ENCODE assay signal across 13 cellular contexts in genomic region chr3:196774845-196775422, GRCh38. TPM values are rescaled to one million over a fixed set of nuclear protein-coding genes. Genes with fewer than 3 reads are reported as not detected.
A peak's percentile ranks its signal among the peaks of the same experiment; 100 is the strongest.
DNase-seq lines count a peak whose midpoint lies in the region; ATAC-seq and TF ChIP-seq lines count a peak whose summit lies in the region.
"Had no signal": no experiment of that assay in that cellular context is flagged by ENCODE, and none has a peak within 500 bp of the region (broad histone marks: within the 10 kb centered on the region; RNA-seq: fewer than 3 reads in every experiment).

No MANE protein-coding gene starts in this region.

- H3K4me2 ChIP-seq in parathyroid adenoma (ENCODE audit: low read length), result no peak overlapping the region

- no peak overlapping the region for H2AFZ ChIP-seq in parathyroid adenoma

- H3K9ac ChIP-seq in parathyroid adenoma, result no peak overlapping the region

- intact Hi-C loops in Caco-2 (cut with micrococcal nuclease; ENCODE audit: unreplicated experiment), result no loop called here

- H3K4me3 ChIP-seq in Caco-2 (ENCODE audit: low read depth, low read length), result no peak overlapping the region
- no peak overlapping the region for H3K4me3 ChIP-seq in RWPE2 (ENCODE audit: severe bottlenecking)
- no peak overlapping the region for H3K4me3 ChIP-seq in parathyroid adenoma (ENCODE audit: low read depth, low read length)
- H3K4me3 ChIP-seq in MG63, result no peak overlapping the region
- H3K4me3 ChIP-seq: colonic mucosa had no signal

- H3K4me1 ChIP-seq in Caco-2 (0 out of 2 replicates have a peak, but pooled peaks cover 8% of the 10 kb centered on the region), RWPE2 (ENCODE audit: insufficient read depth, poor library complexity, severe bottlenecking) (peaks cover 45% of the 10 kb centered on the region), parathyroid adenoma (peaks cover 17% of the 10 kb centered on the region)
- H3K4me1 ChIP-seq: colonic mucosa had no signal

- POLR2A ChIA-PET in Caco-2 (lab: Charles Lee), result no interaction called here

- no peaks in the 10 kb centered on the region for H3K9me3 Mint-ChIP-seq in Caco-2 (ENCODE audit: unreplicated experiment)
- no peaks in the 10 kb centered on the region for H3K9me3 Mint-ChIP-seq in endothelial cell (ENCODE audit: unreplicated experiment)

- peaks cover 31% of the 10 kb centered on the region for H3K79me2 ChIP-seq in parathyroid adenoma

- CTCF ChIA-PET in Caco-2 (lab: Charles Lee), result no interaction called here

- H3K36me3 ChIP-seq in Caco-2 (ENCODE audit: control insufficient read depth, insufficient read depth, low read length), result peaks cover 1% of the 10 kb centered on the region; the same call in 1 of the 2 replicates
- peaks cover 11% of the 10 kb centered on the region for H3K36me3 ChIP-seq in RWPE2 (ENCODE audit: low read depth)
- no peaks in the 10 kb centered on the region for H3K36me3 ChIP-seq in parathyroid adenoma (ENCODE audit: control insufficient read depth, insufficient read depth, low read length)
- peaks cover 29% of the 10 kb centered on the region for H3K36me3 ChIP-seq in MG63
- H3K36me3 ChIP-seq: colonic mucosa had no signal

- no peak for TF ChIP-seq CTCF in Caco-2 (IDR thresholded peaks at IDR 0.05; ENCODE audit: insufficient read depth in 1 of 2, low read depth in 1 of 2, low read length in 1 of 2, severe bottlenecking in 1 of 2, unreplicated experiment in 1 of 2)
- no peak for TF ChIP-seq CTCF in RWPE2 (IDR thresholded peaks at IDR 0.05; ENCODE audit: poor library complexity, severe bottlenecking)
- TF ChIP-seq CTCF in endothelial cell (IDR thresholded peaks at IDR 0.05; ENCODE audit: unreplicated experiment), result no peak
- TF ChIP-seq CTCF in parathyroid adenoma (IDR thresholded peaks at IDR 0.05), result no peak

- ATAC-seq in RWPE2 (ENCODE audit: low read depth), result peak; percentile 61
- no peak for ATAC-seq in GM18511 (IDR thresholded peaks at IDR 0.05; ENCODE audit: unreplicated experiment)

- H3K36me3 Mint-ChIP-seq in Caco-2 (ENCODE audit: insufficient read depth, unreplicated experiment), result peaks cover 44% of the 10 kb centered on the region
- peaks cover 30% of the 10 kb centered on the region for H3K36me3 Mint-ChIP-seq in endothelial cell (ENCODE audit: low read depth, unreplicated experiment)

- H3K27me3 ChIP-seq in Caco-2 (replicated peaks; ENCODE audit: control insufficient read depth, insufficient read depth, low read length), result no peaks in the 10 kb centered on the region
- H3K27me3 ChIP-seq in RWPE2 (ENCODE audit: insufficient read depth, poor library complexity, severe bottlenecking), result no peaks in the 10 kb centered on the region
- no peaks in the 10 kb centered on the region for H3K27me3 ChIP-seq in parathyroid adenoma (ENCODE audit: control insufficient read depth, insufficient read depth, low read length)
- H3K27me3 ChIP-seq in MG63, result no peaks in the 10 kb centered on the region
- H3K27me3 ChIP-seq: colonic mucosa had no signal

- no peaks in the 10 kb centered on the region for H3K27me3 Mint-ChIP-seq in Caco-2 (ENCODE audit: insufficient read depth, unreplicated experiment)
- peaks cover 8% of the 10 kb centered on the region for H3K27me3 Mint-ChIP-seq in endothelial cell (ENCODE audit: unreplicated experiment)

- H3K27ac Mint-ChIP-seq in Caco-2 (ENCODE audit: unreplicated experiment) (peak overlapping the region; percentile 6), endothelial cell (ENCODE audit: unreplicated experiment) (peak overlapping the region; percentile 95)

- H3K4me1 Mint-ChIP-seq in Caco-2 (ENCODE audit: low read depth, unreplicated experiment) (peaks cover 9% of the 10 kb centered on the region), endothelial cell (ENCODE audit: unreplicated experiment) (peaks cover 41% of the 10 kb centered on the region)

- H3K27ac ChIP-seq in RWPE2 (ENCODE audit: poor library complexity, severe bottlenecking) (peak overlapping the region; percentile 75), parathyroid adenoma (peak overlapping the region; percentile 29)
- H3K27ac ChIP-seq: colonic mucosa had no signal

- H3K9me3 ChIP-seq in Caco-2 (peaks cover 2% of the 10 kb centered on the region; the same call in 1 of the 2 replicates), RWPE2 (ENCODE audit: severe bottlenecking) (no peaks in the 10 kb centered on the region), parathyroid adenoma (ENCODE audit: control insufficient read depth, low read length) (no peaks in the 10 kb centered on the region), MG63 (peaks cover 8% of the 10 kb centered on the region)
- H3K9me3 ChIP-seq: colonic mucosa had no signal

- no peak overlapping the region for H3K4me3 Mint-ChIP-seq in Caco-2 (ENCODE audit: unreplicated experiment)
- peak overlapping the region; percentile 80 for H3K4me3 Mint-ChIP-seq in endothelial cell (ENCODE audit: unreplicated experiment)

- no TSS peak for BruUV-seq in Caco-2 (replicated peaks; lab: Mats Ljungman, UMichigan)

- DNase-seq in Caco-2 (no peak), RWPE2 (ENCODE audit: low spot score) (no peak), endothelial cell (ENCODE audit: low spot score) (no peak), MG63 (no peak), AG20443 (ENCODE audit: low spot score) (no peak)
- DNase-seq in activated effector memory CD4-positive, alpha-beta T cell treated with anti-CD3 and anti-CD28 coated beads, Interleukin-2, amount 50 U/mL, for 16 hours, result no peak
- DNase-seq: activated effector memory CD4-positive, alpha-beta T cell treated with Interleukin-2 at 50 U/mL for 16 hours; colonic mucosa; NCI-H1694; NK-92 treated with Interleukin-12 subunit alpha and Interleukin-12 subunit beta, amount 100 ng/mL, for 24 hours; stimulated activated CD4-positive, alpha-beta T cell treated with anti-CD3 and anti-CD28 coated beads, Interleukin-4, amount 100 ng/mL, for 24 hours had no signal

RNA-seq across cellular contexts. Expression of gene PAK2, which starts 35.3 kb away (rescaled TPM):
- 73.7 and 89.6 TPM in 2 replicates for total RNA-seq in Caco-2 (2022)
- 116 TPM for total RNA-seq in endothelial cell (ENCODE audit: unreplicated experiment)
- 27.7 and 42.1 TPM in 2 replicates for total RNA-seq in MG63 (2014; rRNA removed; shearing (Covaris generic); ENCODE audit: low replicate concordance)
